ENCODE assay signal across 10 cellular contexts in genomic region chr7:144218581-144218980, GRCh38. TPM values are rescaled to one million over a fixed set of nuclear protein-coding genes. Genes with fewer than 3 reads are reported as not detected.
"Had no signal": no experiment of that assay in that cellular context is flagged by ENCODE, and none has a peak within 500 bp of the region (broad histone marks: within the 10 kb centered on the region; RNA-seq: fewer than 3 reads in every experiment).

No MANE protein-coding gene starts in this region.

RNA-seq across cellular contexts. Expression of gene OR2A42, which starts 20.8 kb away (rescaled TPM):
- total RNA-seq: left ventricle myocardium inferior, mucosa of gallbladder, neural crest cell, pancreas, right lobe of liver, temporal lobe, tibial nerve had no signal
- polyA plus RNA-seq: keratinocyte, pancreas, smooth muscle cell had no signal

RNA-seq across cellular contexts. Expression of gene CTAGE4, which starts 35.3 kb away (rescaled TPM):
- total RNA-seq: neural crest cell, skeletal muscle tissue had no signal

RNA-seq across cellular contexts. Expression of gene OR2A7, which starts 46.0 kb away (rescaled TPM):
- total RNA-seq: skeletal muscle tissue had no signal

RNA-seq across cellular contexts. Expression of gene CTAGE8, which starts 50.5 kb away (rescaled TPM):
- total RNA-seq: skeletal muscle tissue had no signal
